Comparison of ENCODE assay signal across 8 cellular contexts in genomic region chr3:195960971-195961760, GRCh38. TPM values are rescaled to one million over a fixed set of nuclear protein-coding genes. Genes with fewer than 3 reads are reported as not detected.
DNase-seq lines count a peak whose midpoint lies in the region; ATAC-seq, FAIRE-seq and TF ChIP-seq lines count a peak whose summit lies in the region.
"Not testable (repeated sequence)": the region's sequence is repeated elsewhere in the genome, so short reads cannot be mapped to it uniquely, and the experiment has no call there.

No MANE protein-coding gene starts in this region.

- peak; percentile 51 for ATAC-seq in DND-41 (ENCODE audit: insufficient read depth, low read depth)
- ATAC-seq in stimulated activated naive B cell treated with anti-CD40 and anti-IgM and Interleukin-4, amounts not matched to agents 10 μg/mL and 1 μg/mL and 100 μg/mL, for 72 hours (replicated peaks): peak in 1 of 2 donors; percentile 33

- H3K27ac Mint-ChIP-seq in astrocyte (ENCODE audit: unreplicated experiment): not testable (repeated sequence)
- peak overlapping the region; percentile 59 for H3K27ac Mint-ChIP-seq in stimulated activated naive B cell treated with anti-CD40 and anti-IgM and Interleukin-4, amounts not matched to agents 10 μg/mL and 1 μg/mL and 100 μg/mL, for 72 hours

- H3K4me2 ChIP-seq in DND-41 (ENCODE audit: insufficient read depth, low read length); astrocyte (ENCODE audit: low read length): not testable (repeated sequence)

- H3K9me3 ChIP-seq in DND-41 (ENCODE audit: insufficient read depth, low read length, severe bottlenecking); astrocyte (ENCODE audit: insufficient read depth, low read depth, low read length): not testable (repeated sequence)

- H3K27me3 Mint-ChIP-seq in astrocyte (ENCODE audit: low read depth, unreplicated experiment); stimulated activated naive B cell treated with anti-CD40 and anti-IgM and Interleukin-4, amounts not matched to agents 10 μg/mL and 1 μg/mL and 100 μg/mL, for 72 hours: not testable (repeated sequence)

- intact Hi-C loops in posterior vena cava (cut with DNase I): not testable (repeated sequence)

- H3K4me3 ChIP-seq in DND-41 (ENCODE audit: low read depth in 1 of 2, low read length in 2 of 2); astrocyte (ENCODE audit: insufficient read depth, low read depth, low read length): not testable (repeated sequence)

- H3K9me3 Mint-ChIP-seq in astrocyte (ENCODE audit: unreplicated experiment): not testable (repeated sequence)
- H3K9me3 Mint-ChIP-seq in stimulated activated naive B cell treated with anti-CD40 and anti-IgM and Interleukin-4, amounts not matched to agents 10 μg/mL and 1 μg/mL and 100 μg/mL, for 72 hours: peaks cover 11 to 12% of the 10 kb centered on the region in 2 donors

- H3K4me1 Mint-ChIP-seq in astrocyte (ENCODE audit: low read depth, unreplicated experiment): not testable (repeated sequence)
- peaks cover 10 to 16% of the 10 kb centered on the region in 2 donors for H3K4me1 Mint-ChIP-seq in stimulated activated naive B cell treated with anti-CD40 and anti-IgM and Interleukin-4, amounts not matched to agents 10 μg/mL and 1 μg/mL and 100 μg/mL, for 72 hours

- not testable (repeated sequence) for H2AFZ ChIP-seq in DND-41 (ENCODE audit: low read depth, low read length); astrocyte (ENCODE audit: low read depth, low read length)

- H3K4me3 Mint-ChIP-seq in astrocyte (ENCODE audit: unreplicated experiment): peak overlapping the region; percentile 27
- peak overlapping the region in 1 of 2 donors; percentile 41 for H3K4me3 Mint-ChIP-seq in stimulated activated naive B cell treated with anti-CD40 and anti-IgM and Interleukin-4, amounts not matched to agents 10 μg/mL and 1 μg/mL and 100 μg/mL, for 72 hours

- H3K4me1 ChIP-seq in DND-41 (ENCODE audit: insufficient read depth, low read length); astrocyte (ENCODE audit: insufficient read depth, low read length): not testable (repeated sequence)

- H3K79me2 ChIP-seq in DND-41 (ENCODE audit: insufficient read depth, low read length); astrocyte (ENCODE audit: insufficient read depth, low read length): not testable (repeated sequence)

- H3K36me3 Mint-ChIP-seq in astrocyte (ENCODE audit: low read depth, unreplicated experiment): peaks cover 28% of the 10 kb centered on the region
- peaks cover 45 to 53% of the 10 kb centered on the region in 2 donors for H3K36me3 Mint-ChIP-seq in stimulated activated naive B cell treated with anti-CD40 and anti-IgM and Interleukin-4, amounts not matched to agents 10 μg/mL and 1 μg/mL and 100 μg/mL, for 72 hours

- H3K27me3 ChIP-seq in DND-41 (ENCODE audit: insufficient read depth, low read length, poor library complexity); astrocyte (ENCODE audit: insufficient read depth, low read length): not testable (repeated sequence)

- peaks cover 61% of the 10 kb centered on the region for H3K36me3 ChIP-seq in DND-41 (ENCODE audit: insufficient read depth, low read length)
- not testable (repeated sequence) for H3K36me3 ChIP-seq in astrocyte (ENCODE audit: insufficient read depth, low read length)

- not testable (repeated sequence) for FAIRE-seq in astrocyte (lab: Jason Lieb, UNC)

- H4K20me1 ChIP-seq in DND-41 (ENCODE audit: insufficient read depth, low read length): peaks cover 11% of the 10 kb centered on the region
- not testable (repeated sequence) for H4K20me1 ChIP-seq in astrocyte (ENCODE audit: insufficient read depth, low read length)

- TF ChIP-seq CTCF in DND-41 (IDR thresholded peaks at IDR 0.05; ENCODE audit: borderline replicate concordance, extremely low read depth, low read length, poor library complexity, severe bottlenecking); astrocyte (IDR thresholded peaks at IDR 0.05; ENCODE audit: insufficient read depth, low read depth, low read length): not testable (repeated sequence)

- not testable (repeated sequence) for H3K27ac ChIP-seq in DND-41 (ENCODE audit: low read length); astrocyte (ENCODE audit: low read depth, low read length)

- not testable (repeated sequence) for H3K9ac ChIP-seq in DND-41 (ENCODE audit: low read depth, low read length); astrocyte (ENCODE audit: low read length)

- DNase-seq in DND-41 (peak; percentile 59), LHCN-M2 (ENCODE audit: low read depth) (peak; percentile 21), SW480 (ENCODE audit: low spot score) (peak; percentile 24), glomerular visceral epithelial cell (ENCODE audit: extremely low spot score) (peak; percentile 17), posterior vena cava (ENCODE audit: low spot score) (peak; percentile 45)
- DNase-seq in activated CD8-positive, alpha-beta memory T cell treated with anti-CD3 and anti-CD28 coated beads, Interleukin-2, amount 50 U/mL, for 4 hours: peak; percentile 26
- DNase-seq in astrocyte (ENCODE audit: low read depth); stimulated activated naive B cell treated with anti-CD40 and anti-IgM and Interleukin-4, amounts not matched to agents 10 μg/mL and 1 μg/mL and 100 μg/mL, for 72 hours: not testable (repeated sequence)

RNA-seq across cellular contexts. Expression of gene TNK2, which starts 52.8 kb away (rescaled TPM):
- total RNA-seq in LHCN-M2 (2014; rRNA removed) (8.6 and 10.7 TPM in 2 replicates), astrocyte (37.1 and 39.1 TPM in 2 replicates), posterior vena cava (10 to 100 TPM; 24.3 to 34.1 TPM)
- 36.8 TPM for polyA plus RNA-seq in LHCN-M2 (2012)
